8 cellular contexts compared by ENCODE assay signal in genomic region chr5:75510417-75510835, GRCh38. TPM values are rescaled to one million over a fixed set of nuclear protein-coding genes. Genes with fewer than 3 reads are reported as not detected.
DNase-seq lines count a peak whose midpoint lies in the region; ATAC-seq, FAIRE-seq and TF ChIP-seq lines count a peak whose summit lies in the region.

No MANE protein-coding gene starts in this region.

- intact Hi-C loops in body of pancreas (cut with DNase I), result no loop called here

- H3K36me3 ChIP-seq in ACC112 (ENCODE audit: insufficient read depth, low read length), result peaks cover 9% of the 10 kb centered on the region; the same call in 1 of the 2 replicates
- H3K36me3 ChIP-seq in body of pancreas (replicated peaks in 1 of 2; ENCODE audit: insufficient read depth in 1 of 2, low read depth in 2 of 2), result no peaks in the 10 kb centered on the region

- 0% methylated on average over 14 to 15 of the region's 15 CpGs for WGBS in body of pancreas, 2 donors

- H3K4me3 Mint-ChIP-seq in stimulated activated naive B cell treated with anti-CD40 and anti-IgM and Interleukin-4, amounts not matched to agents 10 μg/mL and 1 μg/mL and 100 μg/mL, for 72 hours, result peak overlapping the region; percentile 96 to 98

- H3K27ac ChIP-seq in ACC112 (ENCODE audit: low read depth, low read length), result peak overlapping the region; percentile 13; the same call in 1 of the 2 replicates
- peak overlapping the region; percentile 50 to 92 (median 86) for H3K27ac ChIP-seq in body of pancreas

- H3K27me3 ChIP-seq in ACC112 (ENCODE audit: insufficient read depth, low read length), result no peaks in the 10 kb centered on the region
- H3K27me3 ChIP-seq in body of pancreas, result no peaks in the 10 kb centered on the region

- peaks cover 31% of the 10 kb centered on the region for H3K4me1 ChIP-seq in ACC112 (ENCODE audit: control insufficient read depth, insufficient read depth, low read length, unreplicated experiment)
- peaks cover 40% of the 10 kb centered on the region for H3K4me1 ChIP-seq in body of pancreas

- FAIRE-seq in GM19239 (lab: Jason Lieb, UNC), result peak; percentile 81

- no peaks in the 10 kb centered on the region for H3K9me3 ChIP-seq in body of pancreas

- H3K4me3 ChIP-seq in ACC112 (ENCODE audit: low read depth, low read length) (peak overlapping the region; percentile 84), body of pancreas (peak overlapping the region; percentile 69 to 84)

- no peaks in the 10 kb centered on the region for H3K27me3 Mint-ChIP-seq in stimulated activated naive B cell treated with anti-CD40 and anti-IgM and Interleukin-4, amounts not matched to agents 10 μg/mL and 1 μg/mL and 100 μg/mL, for 72 hours

- H2AFZ ChIP-seq in ACC112 (ENCODE audit: low read length, unreplicated experiment), result no peak overlapping the region

- peaks cover 92% of the 10 kb centered on the region for H3K79me2 ChIP-seq in ACC112 (ENCODE audit: control insufficient read depth, insufficient read depth, low read length, unreplicated experiment)

- DNase-seq in GM19239 (ENCODE audit: insufficient read length, low spot score), result no peak
- DNase-seq in KG1 (lab: John Stamatoyannopoulos, UW), result peak; percentile 50
- peak; percentile 54 to 64 (median 58) for DNase-seq in body of pancreas
- DNase-seq in iris pigment epithelial cell (ENCODE audit: low read depth), result peak; percentile 47
- DNase-seq in stimulated activated naive B cell treated with anti-CD40 and anti-IgM and Interleukin-4, amounts not matched to agents 10 μg/mL and 1 μg/mL and 100 μg/mL, for 72 hours, result no peak
- DNase-seq in NCI-H187 treated with DMSO at 0.1 percent for 48 hours (lab: John Stamatoyannopoulos, UW), result no peak
- no peak for DNase-seq in UCSD-AML1 (lab: John Stamatoyannopoulos, UW; ENCODE audit: unreplicated experiment)

- H3K27ac Mint-ChIP-seq in stimulated activated naive B cell treated with anti-CD40 and anti-IgM and Interleukin-4, amounts not matched to agents 10 μg/mL and 1 μg/mL and 100 μg/mL, for 72 hours, result peak overlapping the region; percentile 97

- H3K9me3 Mint-ChIP-seq in stimulated activated naive B cell treated with anti-CD40 and anti-IgM and Interleukin-4, amounts not matched to agents 10 μg/mL and 1 μg/mL and 100 μg/mL, for 72 hours, result peaks cover 0 to 6% of the 10 kb centered on the region in 2 donors

- ATAC-seq in body of pancreas, result peak; percentile 22
- peak in 1 of 2 donors; percentile 1 for ATAC-seq in stimulated activated naive B cell treated with anti-CD40 and anti-IgM and Interleukin-4, amounts not matched to agents 10 μg/mL and 1 μg/mL and 100 μg/mL, for 72 hours (replicated peaks)

- no peak for TF ChIP-seq POLR2A in body of pancreas (IDR thresholded peaks at IDR 0.05)

- H3K4me1 Mint-ChIP-seq in stimulated activated naive B cell treated with anti-CD40 and anti-IgM and Interleukin-4, amounts not matched to agents 10 μg/mL and 1 μg/mL and 100 μg/mL, for 72 hours, result peaks cover 21 to 49% of the 10 kb centered on the region in 2 donors

- no peak for TF ChIP-seq CTCF in body of pancreas (IDR thresholded peaks at IDR 0.05)

- peaks cover 12 to 20% of the 10 kb centered on the region in 2 donors for H3K36me3 Mint-ChIP-seq in stimulated activated naive B cell treated with anti-CD40 and anti-IgM and Interleukin-4, amounts not matched to agents 10 μg/mL and 1 μg/mL and 100 μg/mL, for 72 hours

RNA-seq across cellular contexts. Expression of gene CERT1, which starts 1.0 kb away (rescaled TPM):
- total RNA-seq in body of pancreas, result 10 to 100 TPM; 17.8 to 19.5 TPM

RNA-seq across cellular contexts. Expression of gene POLK, which starts 1.3 kb away (rescaled TPM):
- total RNA-seq in body of pancreas, result 10 to 100 TPM; 18.8 to 33.5 TPM

Comparison
In these comparisons a context has a peak if more than half of its experiments do, and no peak if none do; other contexts are left out.
1. DNase-seq: peak in KG1 (single experiment), body of pancreas (4 of 4) and iris pigment epithelial cell (single experiment); none in GM19239 (single experiment), stimulated activated naive B cell treated with anti-CD40 and anti-IgM and Interleukin-4, amounts not matched to agents 10 μg/mL and 1 μg/mL and 100 μg/mL, for 72 hours (single experiment), NCI-H187 treated with DMSO at 0.1 percent for 48 hours (single experiment) and UCSD-AML1 (single experiment).